In the genomic region with DNA sequence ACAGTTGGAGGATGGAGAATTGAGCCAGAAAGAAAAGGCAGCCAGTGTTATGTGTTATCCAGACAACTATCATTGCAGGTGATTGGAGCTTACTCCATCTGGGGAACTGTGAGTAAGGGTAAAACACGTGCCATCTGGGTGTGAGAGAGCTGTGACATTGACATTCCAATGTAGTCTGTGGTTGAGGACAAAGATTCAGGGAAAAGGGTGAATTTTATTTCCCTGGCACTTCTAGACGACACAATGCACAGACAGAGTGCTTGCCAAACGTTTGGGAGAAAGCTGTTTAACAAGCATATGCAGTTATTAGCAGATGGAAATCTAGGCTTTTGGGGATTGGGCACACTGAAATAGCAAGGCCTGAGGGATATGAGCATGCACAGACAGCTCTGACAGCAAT, we compare ENCODE assay signal across 38 cellular contexts. TPM values are rescaled to one million over a fixed set of nuclear protein-coding genes. Genes with fewer than 3 reads are reported as not detected.
DNase-seq lines count a peak whose midpoint lies in the region; ATAC-seq and TF ChIP-seq lines count a peak whose summit lies in the region.
"Had no signal": no experiment of that assay in that cellular context is flagged by ENCODE, and none has a peak within 500 bp of the region (broad histone marks: within the 10 kb centered on the region; RNA-seq: fewer than 3 reads in every experiment).

No MANE protein-coding gene starts in this region.

- no peak overlapping the region for H2AK5ac ChIP-seq in mesenchymal stem cell (ENCODE audit: low read length, severe bottlenecking)

- H2AFZ ChIP-seq in MM.1S (ENCODE audit: low read length) (no peak overlapping the region), mesenchymal stem cell (ENCODE audit: low read depth, low read length) (no peak overlapping the region)

- H3K9me2 ChIP-seq in MM.1S (replicated peaks; ENCODE audit: insufficient read depth, low read length) = no peaks in the 10 kb centered on the region

- ATAC-seq in GM21360 (IDR thresholded peaks at IDR 0.05; ENCODE audit: unreplicated experiment) = peak; percentile 0
- ATAC-seq in GM21526 (IDR thresholded peaks at IDR 0.05; ENCODE audit: low FRiP score, unreplicated experiment) = no peak
- no peak for ATAC-seq in GM19351 (IDR thresholded peaks at IDR 0.05; ENCODE audit: unreplicated experiment)
- ATAC-seq: activated CD8-positive, alpha-beta T cell treated with anti-CD3 and anti-CD28 coated beads, Interleukin-2, amount 10 ng/mL, durations not matched to agents 7 days and 5 days; CD8-positive, alpha-beta T cell; heart left ventricle; left ventricle myocardium superior; naive thymus-derived CD4-positive, alpha-beta T cell; PC-3; right lobe of liver; Right ventricle myocardium inferior had no signal

- H2BK120ac ChIP-seq in mesenchymal stem cell (ENCODE audit: low read depth, low read length) = no peak overlapping the region

- H3K79me1 ChIP-seq in mesenchymal stem cell (replicated peaks; ENCODE audit: low read length, poor library complexity, severe bottlenecking) = no peaks in the 10 kb centered on the region

- peak overlapping the region; percentile 7 for H4K8ac ChIP-seq in mesenchymal stem cell (ENCODE audit: low read length)

- H3K4me2 ChIP-seq in MM.1S (ENCODE audit: low read depth, low read length) (peak overlapping the region; percentile 11; the same call in 1 of the 2 replicates), mesenchymal stem cell (ENCODE audit: low read length, poor library complexity, severe bottlenecking) (no peak overlapping the region)

- no peak overlapping the region for H3K9ac ChIP-seq in MM.1S (ENCODE audit: low read length)
- H3K9ac ChIP-seq in mesenchymal stem cell (ENCODE audit: low read length) = no peak overlapping the region

- H3K27me3 ChIP-seq in MM.1S (replicated peaks; ENCODE audit: insufficient read depth, low read length) (no peaks in the 10 kb centered on the region), mesenchymal stem cell (ENCODE audit: control insufficient read depth in 1 of 2, insufficient read depth in 1 of 2, low read length in 2 of 2) (no peaks in the 10 kb centered on the region)
- H3K27me3 ChIP-seq: BE2C, dorsolateral prefrontal cortex, esophagus squamous epithelium, right lobe of liver, tibial nerve had no signal

- in situ Hi-C loops in Caki2 (cut with HindIII; ENCODE audit: low pct_unique_long_range_greater_than_20kb, low sequenced_read_pairs) = no loop called here

- no peak overlapping the region for H2BK15ac ChIP-seq in mesenchymal stem cell (ENCODE audit: low read depth, poor library complexity, severe bottlenecking)

- no peaks in the 10 kb centered on the region for H3K79me2 ChIP-seq in MM.1S (ENCODE audit: low read length)

- peaks cover 17% of the 10 kb centered on the region for H3K4me1 ChIP-seq in MM.1S (ENCODE audit: low read length)
- peaks cover 3% of the 10 kb centered on the region for H3K4me1 ChIP-seq in mesenchymal stem cell (ENCODE audit: control insufficient read depth, insufficient read depth, low read depth, low read length)
- H3K4me1 ChIP-seq: adrenal gland, BE2C, esophagus squamous epithelium, heart left ventricle, prostate gland, right lobe of liver, tibial nerve had no signal

- no peaks in the 10 kb centered on the region for H3K9me3 ChIP-seq in MM.1S (replicated peaks; ENCODE audit: insufficient read depth, low read length)
- H3K9me3 ChIP-seq in mesenchymal stem cell (ENCODE audit: control insufficient read depth, low read length) = peaks cover 16% of the 10 kb centered on the region
- H3K9me3 ChIP-seq: adrenal gland, BE2C, prostate gland, right lobe of liver had no signal

- H3K36me3 ChIP-seq in MM.1S (replicated peaks; ENCODE audit: insufficient read depth, low read length) = no peaks in the 10 kb centered on the region
- H3K36me3 ChIP-seq in mesenchymal stem cell (ENCODE audit: control insufficient read depth in 1 of 2, insufficient read depth in 2 of 2, low read depth in 1 of 2, low read length in 2 of 2) = no peaks in the 10 kb centered on the region
- H3K36me3 ChIP-seq: adrenal gland, BE2C, esophagus squamous epithelium, heart left ventricle, prostate gland, right lobe of liver, tibial nerve had no signal

- H3K18ac ChIP-seq in mesenchymal stem cell (ENCODE audit: low read depth in 1 of 2, low read length in 2 of 2) = no peak overlapping the region

- no peaks in the 10 kb centered on the region for H4K20me1 ChIP-seq in MM.1S (ENCODE audit: insufficient read depth, low read length)

- no peak overlapping the region for H3K4me3 ChIP-seq in MM.1S (ENCODE audit: low read length)
- H3K4me3 ChIP-seq in mesenchymal stem cell (ENCODE audit: insufficient read depth in 1 of 2, low read depth in 1 of 2, low read length in 2 of 2) = no peak overlapping the region
- H3K4me3 ChIP-seq: adrenal gland, dorsolateral prefrontal cortex, esophagus squamous epithelium, heart left ventricle, prostate gland, right lobe of liver, tibial nerve had no signal

- no peak overlapping the region for H3K23ac ChIP-seq in mesenchymal stem cell (ENCODE audit: low read length in 2 of 2)

- H3K4ac ChIP-seq in mesenchymal stem cell (ENCODE audit: low read depth in 1 of 2, low read length in 2 of 2) = no peak overlapping the region

- H3K27ac ChIP-seq in MM.1S (ENCODE audit: low read length) = peak overlapping the region; percentile 30; the same call in 1 of the 2 replicates
- peak overlapping the region; percentile 23 for H3K27ac ChIP-seq in mesenchymal stem cell (ENCODE audit: low read length, poor library complexity, severe bottlenecking)
- H3K27ac ChIP-seq: adrenal gland, dorsolateral prefrontal cortex, esophagus squamous epithelium, heart left ventricle, prostate gland, right lobe of liver, tibial nerve, VCaP had no signal

- H4K91ac ChIP-seq in mesenchymal stem cell (ENCODE audit: low read length) = no peak overlapping the region

- 58% methylated on average over 3 of the region's 3 CpGs for WGBS in mesenchymal stem cell

- no peaks in the 10 kb centered on the region for H3F3A ChIP-seq in MM.1S (ENCODE audit: insufficient read depth, low read length)

- no peak for TF ChIP-seq CTCF in MM.1S (IDR thresholded peaks at IDR 0.05; ENCODE audit: low read length)

- H2BK12ac ChIP-seq in mesenchymal stem cell (ENCODE audit: low read length in 2 of 2) = no peak overlapping the region

- DNase-seq in Caki2 (ENCODE audit: low read depth) (peak; percentile 16), MM.1S (no peak), mesenchymal stem cell (no peak), HuH-7 (ENCODE audit: low spot score) (no peak), DMS79 treated with DMSO at 0.1 percent for 48 hours (lab: John Stamatoyannopoulos, UW) (no peak)
- DNase-seq: activated CD4-positive, alpha-beta T cell treated with anti-CD3 and anti-CD28 coated beads for 4 hours; activated CD8-positive, alpha-beta T cell treated with anti-CD3 and anti-CD28 coated beads, Interleukin-2, amount 10 ng/mL, durations not matched to agents 7 days and 5 days; activated naive CD4-positive, alpha-beta T cell treated with anti-CD3 and anti-CD28 coated beads, Interleukin-2, amount 10 ng/mL, durations not matched to agents 7 days and 5 days; adrenal gland; BE2C; CD8-positive, alpha-beta T cell; DMS 273 treated with DMSO at 0.1 percent for 48 hours; dorsolateral prefrontal cortex; esophagus squamous epithelium; foreskin melanocyte; HCEC 1CT; heart left ventricle; islet precursor cell; left ventricle myocardium superior; midbrain; naive thymus-derived CD4-positive, alpha-beta T cell; NCI-H1105; NCI-H1930; NCI-H2171 treated with DMSO at 0.1 percent for 48 hours; NCI-H510A treated with DMSO at 0.1 percent for 48 hours; NK-92 treated with Interleukin-12 subunit alpha and Interleukin-12 subunit beta, amount 100 ng/mL, for 24 hours; nucleus accumbens; PC-3; right lobe of liver; stimulated activated CD4-positive, alpha-beta T cell treated with anti-CD3 and anti-CD28 coated beads, Interleukin-12 subunit alpha, Interleukin-12 subunit beta, amount 100 ng/mL, for 4 hours; stimulated activated CD4-positive, alpha-beta T cell treated with anti-CD3 and anti-CD28 coated beads, Interleukin-2, amount 100 ng/mL, for 48 hours had no signal

- H3K14ac ChIP-seq in mesenchymal stem cell (ENCODE audit: low read length in 2 of 2) = no peak overlapping the region

- no peak overlapping the region for H2BK5ac ChIP-seq in mesenchymal stem cell (ENCODE audit: low read depth, low read length, poor library complexity, severe bottlenecking)

RNA-seq across cellular contexts. Expression of gene CTSO, which starts 21.3 kb away (rescaled TPM):
- total RNA-seq in Caki2 (2014; rRNA removed; shearing (Covaris generic); ENCODE audit: low replicate concordance) = 14.2 and 17.0 TPM in 2 replicates
- 20.2 TPM for polyA plus RNA-seq in mesenchymal stem cell (2013, experiment 1 of 2)
- polyA plus RNA-seq in mesenchymal stem cell (2013, experiment 2 of 2) = 21.1 TPM
